25 cellular contexts compared by ENCODE assay signal in the genomic region with DNA sequence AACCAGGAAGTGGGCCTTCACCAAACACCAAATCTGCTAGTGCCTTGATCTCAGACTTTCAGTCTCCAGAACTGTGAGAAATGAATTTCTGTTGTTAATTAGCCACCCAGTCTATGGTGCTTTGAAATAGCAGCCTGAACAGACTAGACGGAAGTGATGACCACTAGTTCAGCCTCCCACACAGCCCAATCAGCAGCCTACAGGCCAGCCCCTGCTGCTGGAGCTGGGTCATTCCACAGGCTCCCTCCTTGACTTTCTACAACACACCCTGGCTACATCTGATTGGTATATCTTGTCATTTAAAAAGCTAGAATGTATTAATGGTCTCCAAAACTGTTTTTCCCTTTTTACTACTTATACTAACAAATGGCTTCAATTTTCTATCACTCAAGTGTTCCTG.
"Had no signal": no experiment of that assay in that cellular context is flagged by ENCODE, and none has a peak within 500 bp of the region (broad histone marks: within the 10 kb centered on the region; RNA-seq: fewer than 3 reads in every experiment).

No MANE protein-coding gene starts in this region.

- DNase-seq: heart right ventricle; islet precursor cell; left ventricle myocardium inferior; naive thymus-derived CD4-positive, alpha-beta T cell; ovary; right lobe of liver; stimulated activated CD4-positive, alpha-beta T cell treated with anti-CD3 and anti-CD28 coated beads, Interleukin-12 subunit alpha, Interleukin-12 subunit beta, amount 100 ng/mL, for 4 hours; stimulated activated CD4-positive, alpha-beta T cell treated with anti-CD3 and anti-CD28 coated beads, Interleukin-15, amount 100 ng/mL, for 24 hours; stimulated activated CD4-positive, alpha-beta T cell treated with anti-CD3 and anti-CD28 coated beads, Interleukin-2, amount 100 ng/mL, for 24 hours; stimulated activated CD4-positive, alpha-beta T cell treated with anti-CD3 and anti-CD28 coated beads, Interleukin-4, amount 100 ng/mL, for 1 hour; stimulated activated naive B cell treated with anti-CD40 and anti-IgM and Interleukin-4, amounts not matched to agents 10 μg/mL and 1 μg/mL and 100 μg/mL, for 72 hours; stimulated activated naive CD8-positive, alpha-beta T cell treated with anti-CD3 and anti-CD28 coated beads, Interleukin-15, Interleukin-2, amounts not matched to agents 100 U/mL and 50 U/mL, for 24 hours; stomach; testis; thyroid gland; transverse colon; upper lobe of right lung had no signal

- H3K27ac Mint-ChIP-seq: mesothelial cell of epicardium; naive thymus-derived CD4-positive, alpha-beta T cell; natural killer cell treated with Interleukin-12 subunit alpha and Interleukin-12 subunit beta and Interleukin-15 and Interleukin-18, amount 100 ng/mL, for 72 hours; progenitor cell of endocrine pancreas; stimulated activated naive B cell treated with anti-CD40 and anti-IgM and Interleukin-4, amounts not matched to agents 10 μg/mL and 1 μg/mL and 100 μg/mL, for 72 hours had no signal

- H3K27ac ChIP-seq: heart right ventricle, hepatocyte, left ventricle myocardium inferior, ovary, right atrium auricular region, right lobe of liver, stomach, testis, thyroid gland, transverse colon, upper lobe of right lung had no signal

- H3K27me3 Mint-ChIP-seq: natural killer cell treated with Interleukin-12 subunit alpha and Interleukin-12 subunit beta and Interleukin-15 and Interleukin-18, amount 100 ng/mL, for 72 hours; progenitor cell of endocrine pancreas; stimulated activated naive B cell treated with anti-CD40 and anti-IgM and Interleukin-4, amounts not matched to agents 10 μg/mL and 1 μg/mL and 100 μg/mL, for 72 hours had no signal

- FAIRE-seq: urothelium cell line had no signal

- ATAC-seq: heart right ventricle; naive thymus-derived CD4-positive, alpha-beta T cell; natural killer cell treated with Interleukin-12 subunit alpha and Interleukin-12 subunit beta and Interleukin-15 and Interleukin-18, amount 100 ng/mL, for 72 hours; right lobe of liver; stimulated activated naive B cell treated with anti-CD40 and anti-IgM and Interleukin-4, amounts not matched to agents 10 μg/mL and 1 μg/mL and 100 μg/mL, for 72 hours; stimulated activated naive CD8-positive, alpha-beta T cell treated with anti-CD3 and anti-CD28 coated beads, Interleukin-15, Interleukin-2, amounts not matched to agents 100 U/mL and 50 U/mL, for 24 hours; upper lobe of right lung had no signal

- H3K9me3 ChIP-seq: ovary, right atrium auricular region, right lobe of liver, testis, thyroid gland, transverse colon, upper lobe of right lung had no signal

- H2AFZ ChIP-seq: hepatocyte had no signal

- H3K27me3 ChIP-seq: heart right ventricle, hepatocyte, ovary, right atrium auricular region, right lobe of liver, stomach, testis, thyroid gland, transverse colon, upper lobe of right lung had no signal

- H3K36me3 Mint-ChIP-seq: mesothelial cell of epicardium; natural killer cell treated with Interleukin-12 subunit alpha and Interleukin-12 subunit beta and Interleukin-15 and Interleukin-18, amount 100 ng/mL, for 72 hours; stimulated activated naive B cell treated with anti-CD40 and anti-IgM and Interleukin-4, amounts not matched to agents 10 μg/mL and 1 μg/mL and 100 μg/mL, for 72 hours had no signal

- H3K4me1 Mint-ChIP-seq: mesothelial cell of epicardium; naive thymus-derived CD4-positive, alpha-beta T cell; neural crest cell; stimulated activated naive B cell treated with anti-CD40 and anti-IgM and Interleukin-4, amounts not matched to agents 10 μg/mL and 1 μg/mL and 100 μg/mL, for 72 hours had no signal

- H3K4me3 ChIP-seq: heart right ventricle, hepatocyte, left ventricle myocardium inferior, lung, ovary, right atrium auricular region, right lobe of liver, stomach, testis, thyroid gland, transverse colon, upper lobe of right lung had no signal

- H3K79me2 ChIP-seq: hepatocyte had no signal

- H3K4me3 Mint-ChIP-seq: mesothelial cell of epicardium; naive thymus-derived CD4-positive, alpha-beta T cell; natural killer cell treated with Interleukin-12 subunit alpha and Interleukin-12 subunit beta and Interleukin-15 and Interleukin-18, amount 100 ng/mL, for 72 hours; neural crest cell; stimulated activated naive B cell treated with anti-CD40 and anti-IgM and Interleukin-4, amounts not matched to agents 10 μg/mL and 1 μg/mL and 100 μg/mL, for 72 hours had no signal

- H3K36me3 ChIP-seq: heart right ventricle, left ventricle myocardium inferior, ovary, right atrium auricular region, right lobe of liver, stomach, thyroid gland, transverse colon, upper lobe of right lung had no signal

- H3K4me2 ChIP-seq: hepatocyte had no signal

- H3K4me1 ChIP-seq: heart right ventricle, left ventricle myocardium inferior, right atrium auricular region, right lobe of liver, stomach, testis, thyroid gland, transverse colon, upper lobe of right lung had no signal
